ENCODE assay signal across 8 cellular contexts in the genomic region with DNA sequence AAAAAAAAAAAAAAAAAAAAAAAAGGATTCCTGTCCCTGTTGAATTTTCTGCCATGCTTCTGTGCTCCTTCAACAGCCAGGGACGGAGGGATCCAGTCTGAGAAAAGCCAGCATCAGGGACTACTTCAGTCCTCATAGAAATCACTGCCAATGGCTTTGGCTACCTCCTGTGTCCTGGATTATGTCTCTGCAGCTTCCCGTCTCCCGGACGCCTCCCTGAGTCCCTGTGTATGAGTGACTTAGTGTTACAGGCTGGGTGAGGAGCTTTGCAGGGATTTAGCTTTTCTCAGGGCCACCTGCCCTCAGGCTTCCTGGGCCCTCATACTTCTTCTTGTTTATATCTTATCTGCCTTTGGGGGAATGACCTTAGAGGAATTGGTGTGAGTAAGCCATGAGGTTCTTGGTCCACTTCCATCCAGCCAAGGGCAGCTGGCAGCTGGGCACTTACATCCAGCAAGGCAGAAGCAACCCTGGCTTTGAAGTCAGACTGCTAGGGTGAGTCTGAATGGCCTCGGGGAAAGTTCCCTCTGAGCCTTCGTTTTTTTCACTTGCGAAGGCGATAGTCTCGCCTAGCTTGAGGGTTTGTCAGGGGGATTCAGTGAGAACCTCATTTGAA.
DNase-seq lines count a peak whose midpoint lies in the region; ATAC-seq lines count a peak whose summit lies in the region.
"Not testable (repeated sequence)": the region's sequence is repeated elsewhere in the genome, so short reads cannot be mapped to it uniquely, and the experiment has no call there.

No MANE protein-coding gene starts in this region.

- peak; percentile 80 for ATAC-seq in Right ventricle myocardium superior (ENCODE audit: poor library complexity)
- not testable (repeated sequence) for ATAC-seq in stimulated activated naive B cell treated with anti-CD40 and anti-IgM and Interleukin-4, amounts not matched to agents 10 μg/mL and 1 μg/mL and 100 μg/mL, for 72 hours (replicated peaks)

- not testable (repeated sequence) for H3K27ac ChIP-seq in BLaER1
- peak overlapping the region; percentile 95 for H3K27ac ChIP-seq in Karpas-422 (ENCODE audit: low read length)

- H3K36me3 Mint-ChIP-seq in dendritic cell treated with granulocyte-macrophage colony-stimulating factor and Interleukin-4, amounts not matched to agents 40 ng/mL and 50 ng/mL, for 4 days (ENCODE audit: low read depth); stimulated activated naive B cell treated with anti-CD40 and anti-IgM and Interleukin-4, amounts not matched to agents 10 μg/mL and 1 μg/mL and 100 μg/mL, for 72 hours: not testable (repeated sequence)

- not testable (repeated sequence) for H2AFZ ChIP-seq in Karpas-422 (ENCODE audit: low read length)

- H3K27ac Mint-ChIP-seq in dendritic cell treated with granulocyte-macrophage colony-stimulating factor and Interleukin-4, amounts not matched to agents 40 ng/mL and 50 ng/mL, for 4 days = peak overlapping the region; percentile 45
- H3K27ac Mint-ChIP-seq in stimulated activated naive B cell treated with anti-CD40 and anti-IgM and Interleukin-4, amounts not matched to agents 10 μg/mL and 1 μg/mL and 100 μg/mL, for 72 hours = peak overlapping the region; percentile 82

- not testable (repeated sequence) for H3K4me3 Mint-ChIP-seq in dendritic cell treated with granulocyte-macrophage colony-stimulating factor and Interleukin-4, amounts not matched to agents 40 ng/mL and 50 ng/mL, for 4 days; stimulated activated naive B cell treated with anti-CD40 and anti-IgM and Interleukin-4, amounts not matched to agents 10 μg/mL and 1 μg/mL and 100 μg/mL, for 72 hours

- intact Hi-C loops in dendritic cell treated with granulocyte-macrophage colony-stimulating factor and Interleukin-4, amounts not matched to agents 40 ng/mL and 50 ng/mL, for 4 days (cut with micrococcal nuclease); Right ventricle myocardium superior (cut with DNase I): not testable (repeated sequence)

- not testable (repeated sequence) for H3K27me3 ChIP-seq in BLaER1; Karpas-422 (ENCODE audit: low read length)

- H3K4me2 ChIP-seq in BLaER1 = peak overlapping the region; percentile 84
- not testable (repeated sequence) for H3K4me2 ChIP-seq in Karpas-422 (ENCODE audit: low read depth, low read length, poor library complexity, severe bottlenecking)

- not testable (repeated sequence) for H3K79me2 ChIP-seq in Karpas-422 (ENCODE audit: low read length)

- H3K9me3 Mint-ChIP-seq in dendritic cell treated with granulocyte-macrophage colony-stimulating factor and Interleukin-4, amounts not matched to agents 40 ng/mL and 50 ng/mL, for 4 days; stimulated activated naive B cell treated with anti-CD40 and anti-IgM and Interleukin-4, amounts not matched to agents 10 μg/mL and 1 μg/mL and 100 μg/mL, for 72 hours: not testable (repeated sequence)

- H3K36me3 ChIP-seq in BLaER1; Karpas-422 (ENCODE audit: insufficient read depth, low read length): not testable (repeated sequence)

- not testable (repeated sequence) for H3K9ac ChIP-seq in BLaER1
- H3K9ac ChIP-seq in Karpas-422 (ENCODE audit: low read length) = peak overlapping the region; percentile 52

- not testable (repeated sequence) for H3K4me3 ChIP-seq in BLaER1; Karpas-422 (ENCODE audit: low read length)

- H3K4me1 Mint-ChIP-seq in dendritic cell treated with granulocyte-macrophage colony-stimulating factor and Interleukin-4, amounts not matched to agents 40 ng/mL and 50 ng/mL, for 4 days (ENCODE audit: low read depth) = peaks cover 68% of the 10 kb centered on the region
- H3K4me1 Mint-ChIP-seq in stimulated activated naive B cell treated with anti-CD40 and anti-IgM and Interleukin-4, amounts not matched to agents 10 μg/mL and 1 μg/mL and 100 μg/mL, for 72 hours = peaks cover 46 to 84% of the 10 kb centered on the region in 2 donors

- DNase-seq in ELR (ENCODE audit: low read depth) = peak; percentile 66
- peak; percentile 42 for DNase-seq in Karpas-422
- peak; percentile 91 for DNase-seq in RPMI7951 (ENCODE audit: low read depth)
- DNase-seq in Right ventricle myocardium superior; stimulated activated naive B cell treated with anti-CD40 and anti-IgM and Interleukin-4, amounts not matched to agents 10 μg/mL and 1 μg/mL and 100 μg/mL, for 72 hours: not testable (repeated sequence)
- peak; percentile 27 for DNase-seq in mucosa of gallbladder (ENCODE audit: low spot score)

- peaks cover 75% of the 10 kb centered on the region for H3K4me1 ChIP-seq in BLaER1
- H3K4me1 ChIP-seq in Karpas-422 (ENCODE audit: low read length) = peaks cover 74% of the 10 kb centered on the region

- not testable (repeated sequence) for H3K9me2 ChIP-seq in Karpas-422 (replicated peaks; ENCODE audit: insufficient read depth, low read length)

- not testable (repeated sequence) for H4K20me1 ChIP-seq in BLaER1; Karpas-422 (ENCODE audit: insufficient read depth, low read depth, low read length)

- not testable (repeated sequence) for H3K9me3 ChIP-seq in BLaER1; Karpas-422 (ENCODE audit: low read length)

- H3K27me3 Mint-ChIP-seq in dendritic cell treated with granulocyte-macrophage colony-stimulating factor and Interleukin-4, amounts not matched to agents 40 ng/mL and 50 ng/mL, for 4 days; stimulated activated naive B cell treated with anti-CD40 and anti-IgM and Interleukin-4, amounts not matched to agents 10 μg/mL and 1 μg/mL and 100 μg/mL, for 72 hours: not testable (repeated sequence)
